In genomic region chr5:114695292-114695904, GRCh38 we compare ENCODE assay signal across 23 cellular contexts.
A peak's percentile ranks its signal among the peaks of the same experiment; 100 is the strongest.
DNase-seq lines count a peak whose midpoint lies in the region; ATAC-seq and TF ChIP-seq lines count a peak whose summit lies in the region.
"Had no signal": no experiment of that assay in that cellular context is flagged by ENCODE, and none has a peak within 500 bp of the region (broad histone marks: within the 10 kb centered on the region; RNA-seq: fewer than 3 reads in every experiment).

No MANE protein-coding gene starts in this region.

- H3K27me3 Mint-ChIP-seq in stimulated activated memory B cell treated with anti-CD40 and anti-IgM and Interleukin-4, amounts not matched to agents 10 μg/mL and 1 μg/mL and 100 μg/mL, for 72 hours = no peaks in the 10 kb centered on the region
- H3K27me3 Mint-ChIP-seq: CD4-positive, alpha-beta T cell; CD8-positive, alpha-beta memory T cell had no signal

- H3K27me3 ChIP-seq in left ventricle myocardium inferior (ENCODE audit: low read depth) = no peaks in the 10 kb centered on the region
- H3K27me3 ChIP-seq in SJCRH30 = no peaks in the 10 kb centered on the region
- H3K27me3 ChIP-seq: BE2C; BLaER1 treated with 17β-estradiol and CSF1 and Interleukin-3, amounts not matched to agents 10 nM and 100 nM had no signal

- no peaks in the 10 kb centered on the region for H3K4me1 Mint-ChIP-seq in stimulated activated memory B cell treated with anti-CD40 and anti-IgM and Interleukin-4, amounts not matched to agents 10 μg/mL and 1 μg/mL and 100 μg/mL, for 72 hours
- H3K4me1 Mint-ChIP-seq: CD14-positive monocyte; CD8-positive, alpha-beta memory T cell; GM23338; H9 had no signal

- H3K4me3 Mint-ChIP-seq in stimulated activated memory B cell treated with anti-CD40 and anti-IgM and Interleukin-4, amounts not matched to agents 10 μg/mL and 1 μg/mL and 100 μg/mL, for 72 hours = no peak overlapping the region
- H3K4me3 Mint-ChIP-seq: CD14-positive monocyte; CD4-positive, alpha-beta T cell; CD8-positive, alpha-beta memory T cell; GM23338; H9 had no signal

- no peak for ATAC-seq in Right ventricle myocardium superior (ENCODE audit: poor library complexity)
- peak; percentile 48 for ATAC-seq in stimulated activated memory B cell treated with anti-CD40 and anti-IgM and Interleukin-4, amounts not matched to agents 10 μg/mL and 1 μg/mL and 100 μg/mL, for 72 hours
- no peak for ATAC-seq in HG03432 (IDR thresholded peaks at IDR 0.05; ENCODE audit: unreplicated experiment)
- ATAC-seq in esophagus mucosa = no peak
- ATAC-seq: A549, GM23338, HCT116 had no signal

- TF ChIP-seq CTCF in left ventricle myocardium inferior (IDR thresholded peaks at IDR 0.05; ENCODE audit: borderline replicate concordance) = no peak

- H3K27ac ChIP-seq in left ventricle myocardium inferior (replicated peaks) (no peak overlapping the region), SJCRH30 (no peak overlapping the region)
- H3K27ac ChIP-seq: A549; BLaER1 treated with 17β-estradiol and CSF1 and Interleukin-3, amounts not matched to agents 10 nM and 100 nM had no signal

- H3K36me3 ChIP-seq in left ventricle myocardium inferior = no peaks in the 10 kb centered on the region
- H3K36me3 ChIP-seq in SJCRH30 = no peaks in the 10 kb centered on the region
- H3K36me3 ChIP-seq: BE2C; BLaER1 treated with 17β-estradiol and CSF1 and Interleukin-3, amounts not matched to agents 10 nM and 100 nM had no signal

- H3K9me3 ChIP-seq in left ventricle myocardium inferior (replicated peaks) = peaks cover 35% of the 10 kb centered on the region
- H3K9me3 ChIP-seq in SJCRH30 (replicated peaks) = peaks cover 7% of the 10 kb centered on the region; the same call in 1 of the 2 replicates
- H3K9me3 ChIP-seq: A549, BE2C had no signal

- H3K4me1 ChIP-seq in left ventricle myocardium inferior = no peaks in the 10 kb centered on the region
- H3K4me1 ChIP-seq in SJCRH30 = peaks cover 21% of the 10 kb centered on the region
- H3K4me1 ChIP-seq: A549; BE2C; BLaER1 treated with 17β-estradiol and CSF1 and Interleukin-3, amounts not matched to agents 10 nM and 100 nM had no signal

- peak; percentile 32 for DNase-seq in Right ventricle myocardium superior
- DNase-seq in left ventricle myocardium inferior = no peak
- DNase-seq in SJCRH30 = peak; percentile 16 to 25
- no peak for DNase-seq in activated CD4-positive, alpha-beta T cell treated with anti-CD3 and anti-CD28 coated beads, Interleukin-2, amount 50 U/mL, for 48 hours
- DNase-seq: 8988T; ACHN; AML-193; BE2C; CD4-positive, alpha-beta T cell; CD8-positive, alpha-beta memory T cell; DMS 273 treated with DMSO at 0.1 percent for 48 hours; DMS79; EL; GDM1; H9 had no signal

- H3K36me3 Mint-ChIP-seq in stimulated activated memory B cell treated with anti-CD40 and anti-IgM and Interleukin-4, amounts not matched to agents 10 μg/mL and 1 μg/mL and 100 μg/mL, for 72 hours = no peaks in the 10 kb centered on the region
- H3K36me3 Mint-ChIP-seq: CD14-positive monocyte; CD8-positive, alpha-beta memory T cell had no signal

- H3K4me3 ChIP-seq in left ventricle myocardium inferior (no peak overlapping the region), SJCRH30 (no peak overlapping the region)
- H3K4me3 ChIP-seq: A549; BLaER1 treated with 17β-estradiol and CSF1 and Interleukin-3, amounts not matched to agents 10 nM and 100 nM; GM23338 had no signal

- intact Hi-C loops in Right ventricle myocardium superior (cut with DNase I) = no loop called here
- intact Hi-C loops in left ventricle myocardium inferior (cut with micrococcal nuclease) = no loop called here

- H3K27ac Mint-ChIP-seq in stimulated activated memory B cell treated with anti-CD40 and anti-IgM and Interleukin-4, amounts not matched to agents 10 μg/mL and 1 μg/mL and 100 μg/mL, for 72 hours = no peak overlapping the region
- H3K27ac Mint-ChIP-seq: CD14-positive monocyte; CD4-positive, alpha-beta T cell; CD8-positive, alpha-beta memory T cell; GM23338; H9 had no signal

- H3K9me3 Mint-ChIP-seq in stimulated activated memory B cell treated with anti-CD40 and anti-IgM and Interleukin-4, amounts not matched to agents 10 μg/mL and 1 μg/mL and 100 μg/mL, for 72 hours = no peaks in the 10 kb centered on the region
- H3K9me3 Mint-ChIP-seq: CD4-positive, alpha-beta T cell had no signal

Comparison
In these comparisons a context has a peak if more than half of its experiments do, and no peak if none do; other contexts are left out.
1. DNase-seq: peak in Right ventricle myocardium superior (single experiment) and SJCRH30 (2 of 2); none in left ventricle myocardium inferior (single experiment) and activated CD4-positive, alpha-beta T cell treated with anti-CD3 and anti-CD28 coated beads, Interleukin-2, amount 50 U/mL, for 48 hours (0 of 2).